Comparison of ENCODE assay signal across 17 cellular contexts in the genomic region with DNA sequence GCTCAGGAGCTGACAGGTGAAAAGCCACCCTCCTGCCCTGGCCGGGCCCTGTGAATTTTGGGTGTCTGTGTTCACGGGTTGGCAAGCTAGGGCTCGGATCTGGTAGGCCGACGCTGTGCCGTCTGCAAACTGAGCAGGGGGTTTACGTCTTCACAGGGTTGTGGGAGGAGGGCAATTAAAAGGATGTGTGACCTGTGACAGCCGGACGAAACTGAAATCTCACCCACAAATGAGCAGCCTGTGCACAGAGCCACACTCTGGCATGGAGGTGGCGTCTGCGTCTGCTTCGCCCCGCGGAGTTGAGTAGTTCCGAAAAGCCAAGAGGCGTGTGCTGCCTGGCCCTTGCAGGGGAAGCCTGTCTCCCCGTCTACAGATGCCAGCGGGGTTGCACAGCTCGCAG.
DNase-seq lines count a peak whose midpoint lies in the region; ATAC-seq and TF ChIP-seq lines count a peak whose summit lies in the region.
"Had no signal": no experiment of that assay in that cellular context is flagged by ENCODE, and none has a peak within 500 bp of the region (broad histone marks: within the 10 kb centered on the region; RNA-seq: fewer than 3 reads in every experiment).

No MANE protein-coding gene starts in this region.

- POLR2A ChIA-PET in activated CD8-positive, alpha-beta T cell treated with anti-CD3 and anti-CD28 coated beads for 36 hours (lab: Charles Lee): no interaction called here
- POLR2A ChIA-PET in activated CD8-positive, alpha-beta T cell treated with anti-CD3 and anti-CD28 coated beads, Interleukin-2, amount 10 ng/mL, durations not matched to agents 7 days and 5 days (lab: Charles Lee): interaction anchor here (0.5 kb wide), 1 partner anchor 328 kb away, joined by 3 read pairs; no protein-coding TSS in a partner anchor
- POLR2A ChIA-PET in WTC11 (lab: Charles Lee): interaction anchor here (0.6 to 1.1 kb wide), 3 partner anchors 20 to 46 kb away, joined by 3 to 4 read pairs (median 3); no protein-coding TSS in a partner anchor
- POLR2A ChIA-PET in naive thymus-derived CD4-positive, alpha-beta T cell (lab: Charles Lee): no interaction called here

- DNase-seq in activated CD8-positive, alpha-beta T cell treated with anti-CD3 and anti-CD28 coated beads for 36 hours: peak; percentile 33
- no peak for DNase-seq in activated CD8-positive, alpha-beta T cell treated with anti-CD3 and anti-CD28 coated beads, Interleukin-2, amount 10 ng/mL, durations not matched to agents 7 days and 5 days
- no peak for DNase-seq in WTC11 (ENCODE audit: low spot score)
- no peak for DNase-seq in naive thymus-derived CD4-positive, alpha-beta T cell
- no peak for DNase-seq in NAMALWA (ENCODE audit: low spot score)
- DNase-seq in mucosa of gallbladder (ENCODE audit: low spot score): no peak
- no peak for DNase-seq in erythroblast (lab: John Stamatoyannopoulos, UW)
- DNase-seq: AML-193, GDM1, GOT3, HCEC 1CT, KBM-7, NCI-H1436 treated with DMSO at 0.1 percent for 48 hours, NCI-H774 had no signal

- no peaks in the 10 kb centered on the region for H3K4me1 Mint-ChIP-seq in activated CD8-positive, alpha-beta T cell treated with anti-CD3 and anti-CD28 coated beads for 36 hours (ENCODE audit: low read depth)
- no peaks in the 10 kb centered on the region for H3K4me1 Mint-ChIP-seq in activated CD8-positive, alpha-beta T cell treated with anti-CD3 and anti-CD28 coated beads, Interleukin-2, amount 10 ng/mL, durations not matched to agents 7 days and 5 days (ENCODE audit: low read depth)
- H3K4me1 Mint-ChIP-seq in WTC11: peaks cover 4% of the 10 kb centered on the region; the same call in 1 of the 2 replicates
- peaks cover 0 to 5% (median 0%) of the 10 kb centered on the region in 7 donors for H3K4me1 Mint-ChIP-seq in naive thymus-derived CD4-positive, alpha-beta T cell

- no peaks in the 10 kb centered on the region for H3K4me1 ChIP-seq in naive thymus-derived CD4-positive, alpha-beta T cell (ENCODE audit: control insufficient read depth in 2 of 2, insufficient read depth in 2 of 2, low read length in 2 of 2)
- H3K4me1 ChIP-seq: SJSA1 had no signal

- CTCF ChIA-PET in activated CD8-positive, alpha-beta T cell treated with anti-CD3 and anti-CD28 coated beads for 36 hours (lab: Charles Lee): no interaction called here
- CTCF ChIA-PET in activated CD8-positive, alpha-beta T cell treated with anti-CD3 and anti-CD28 coated beads, Interleukin-2, amount 10 ng/mL, durations not matched to agents 7 days and 5 days (lab: Charles Lee): no interaction called here
- CTCF ChIA-PET in WTC11 (lab: Charles Lee): interaction anchor here (0.5 to 4.3 kb wide), 43 partner anchors 10 to 506 kb away, joined by 3 to 65 read pairs (median 7); a partner anchor contains a TSS
- CTCF ChIA-PET in naive thymus-derived CD4-positive, alpha-beta T cell (lab: Charles Lee): no interaction called here

- no peak for TF ChIP-seq CTCF in activated CD8-positive, alpha-beta T cell treated with anti-CD3 and anti-CD28 coated beads for 36 hours (IDR thresholded peaks at IDR 0.05)
- no peak for TF ChIP-seq CTCF in WTC11 (IDR thresholded peaks at IDR 0.05)

- no peaks in the 10 kb centered on the region for H3K9me3 ChIP-seq in naive thymus-derived CD4-positive, alpha-beta T cell (ENCODE audit: control insufficient read depth in 2 of 3, low read length in 3 of 3)
- H3K9me3 ChIP-seq: SJSA1 had no signal

- intact Hi-C loops in activated CD8-positive, alpha-beta T cell treated with anti-CD3 and anti-CD28 coated beads for 36 hours (cut with micrococcal nuclease): no loop called here
- intact Hi-C loops in naive thymus-derived CD4-positive, alpha-beta T cell (cut with micrococcal nuclease): no loop called here

- no peak overlapping the region for H3K4me3 ChIP-seq in naive thymus-derived CD4-positive, alpha-beta T cell (ENCODE audit: low read length)
- H3K4me3 ChIP-seq: SJSA1 had no signal

- H3K36me3 Mint-ChIP-seq in activated CD8-positive, alpha-beta T cell treated with anti-CD3 and anti-CD28 coated beads for 36 hours (ENCODE audit: low read depth): peaks cover 8% of the 10 kb centered on the region
- H3K36me3 Mint-ChIP-seq in activated CD8-positive, alpha-beta T cell treated with anti-CD3 and anti-CD28 coated beads, Interleukin-2, amount 10 ng/mL, durations not matched to agents 7 days and 5 days (ENCODE audit: low read depth): peaks cover 4% of the 10 kb centered on the region
- peaks cover 13% of the 10 kb centered on the region for H3K36me3 Mint-ChIP-seq in WTC11
- H3K36me3 Mint-ChIP-seq in naive thymus-derived CD4-positive, alpha-beta T cell: peaks cover 0 to 20% (median 6%) of the 10 kb centered on the region in 5 donors

- H3K27me3 ChIP-seq in naive thymus-derived CD4-positive, alpha-beta T cell (ENCODE audit: control insufficient read depth in 2 of 2, insufficient read depth in 2 of 2, low read length in 2 of 2): no peaks in the 10 kb centered on the region
- H3K27me3 ChIP-seq: SJSA1 had no signal

- peaks cover 0 to 67% (median 3%) of the 10 kb centered on the region in 3 experiments for H3K36me3 ChIP-seq in naive thymus-derived CD4-positive, alpha-beta T cell (ENCODE audit: control insufficient read depth in 2 of 3, insufficient read depth in 3 of 3, low read length in 3 of 3)

- ATAC-seq in activated CD8-positive, alpha-beta T cell treated with anti-CD3 and anti-CD28 coated beads for 36 hours: peak; percentile 73
- ATAC-seq in activated CD8-positive, alpha-beta T cell treated with anti-CD3 and anti-CD28 coated beads, Interleukin-2, amount 10 ng/mL, durations not matched to agents 7 days and 5 days: no peak
- no peak; the same call in 1 of the 2 replicates for ATAC-seq in WTC11
- ATAC-seq in naive thymus-derived CD4-positive, alpha-beta T cell: peak; percentile 48
- no peak for ATAC-seq in GM18520 (IDR thresholded peaks at IDR 0.05; ENCODE audit: unreplicated experiment)
- ATAC-seq: Right ventricle myocardium inferior had no signal

- H3K27ac ChIP-seq in naive thymus-derived CD4-positive, alpha-beta T cell (ENCODE audit: low read depth, low read length): no peak overlapping the region
- H3K27ac ChIP-seq: SJSA1 had no signal

- H3K27ac Mint-ChIP-seq in activated CD8-positive, alpha-beta T cell treated with anti-CD3 and anti-CD28 coated beads for 36 hours: no peak overlapping the region
- no peak overlapping the region for H3K27ac Mint-ChIP-seq in activated CD8-positive, alpha-beta T cell treated with anti-CD3 and anti-CD28 coated beads, Interleukin-2, amount 10 ng/mL, durations not matched to agents 7 days and 5 days
- peak overlapping the region; percentile 83; the same call in 1 of the 2 replicates for H3K27ac Mint-ChIP-seq in WTC11
- H3K27ac Mint-ChIP-seq in naive thymus-derived CD4-positive, alpha-beta T cell: no peak overlapping the region

- TF ChIP-seq POLR2A in erythroblast (IDR thresholded peaks at IDR 0.05; ENCODE audit: low read length): no peak

- H3K4me3 Mint-ChIP-seq in activated CD8-positive, alpha-beta T cell treated with anti-CD3 and anti-CD28 coated beads for 36 hours: no peak overlapping the region
- H3K4me3 Mint-ChIP-seq in activated CD8-positive, alpha-beta T cell treated with anti-CD3 and anti-CD28 coated beads, Interleukin-2, amount 10 ng/mL, durations not matched to agents 7 days and 5 days: no peak overlapping the region
- H3K4me3 Mint-ChIP-seq in WTC11: no peak overlapping the region
- no peak overlapping the region for H3K4me3 Mint-ChIP-seq in naive thymus-derived CD4-positive, alpha-beta T cell

- no peaks in the 10 kb centered on the region for H3K9me3 Mint-ChIP-seq in activated CD8-positive, alpha-beta T cell treated with anti-CD3 and anti-CD28 coated beads for 36 hours
- H3K9me3 Mint-ChIP-seq in activated CD8-positive, alpha-beta T cell treated with anti-CD3 and anti-CD28 coated beads, Interleukin-2, amount 10 ng/mL, durations not matched to agents 7 days and 5 days (ENCODE audit: insufficient read depth): no peaks in the 10 kb centered on the region
- H3K9me3 Mint-ChIP-seq in WTC11: no peaks in the 10 kb centered on the region
- no peaks in the 10 kb centered on the region for H3K9me3 Mint-ChIP-seq in naive thymus-derived CD4-positive, alpha-beta T cell

- no peaks in the 10 kb centered on the region for H3K27me3 Mint-ChIP-seq in activated CD8-positive, alpha-beta T cell treated with anti-CD3 and anti-CD28 coated beads for 36 hours
- no peaks in the 10 kb centered on the region for H3K27me3 Mint-ChIP-seq in activated CD8-positive, alpha-beta T cell treated with anti-CD3 and anti-CD28 coated beads, Interleukin-2, amount 10 ng/mL, durations not matched to agents 7 days and 5 days (ENCODE audit: low read depth)
- no peaks in the 10 kb centered on the region for H3K27me3 Mint-ChIP-seq in WTC11 (ENCODE audit: low read depth)
- H3K27me3 Mint-ChIP-seq in naive thymus-derived CD4-positive, alpha-beta T cell: no peaks in the 10 kb centered on the region

TF ChIP-seq in WTC11, 78 proteins besides CTCF, POLR2A, EP300 and RAD21 (continues in another document):
- TF ChIP-seq, protein P1, sequence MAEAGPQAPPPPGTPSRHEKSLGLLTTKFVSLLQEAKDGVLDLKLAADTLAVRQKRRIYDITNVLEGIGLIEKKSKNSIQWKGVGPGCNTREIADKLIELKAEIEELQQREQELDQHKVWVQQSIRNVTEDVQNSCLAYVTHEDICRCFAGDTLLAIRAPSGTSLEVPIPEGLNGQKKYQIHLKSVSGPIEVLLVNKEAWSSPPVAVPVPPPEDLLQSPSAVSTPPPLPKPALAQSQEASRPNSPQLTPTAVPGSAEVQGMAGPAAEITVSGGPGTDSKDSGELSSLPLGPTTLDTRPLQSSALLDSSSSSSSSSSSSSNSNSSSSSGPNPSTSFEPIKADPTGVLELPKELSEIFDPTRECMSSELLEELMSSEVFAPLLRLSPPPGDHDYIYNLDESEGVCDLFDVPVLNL (CRISPR knock-in tag; IDR thresholded peaks at IDR 0.05; ENCODE audit: borderline replicate concordance, low read depth): no peak
- TF ChIP-seq ZNF138 (CRISPR knock-in tag; conservative IDR thresholded peaks at IDR 0.05): no peak
- TF ChIP-seq, protein P2, sequence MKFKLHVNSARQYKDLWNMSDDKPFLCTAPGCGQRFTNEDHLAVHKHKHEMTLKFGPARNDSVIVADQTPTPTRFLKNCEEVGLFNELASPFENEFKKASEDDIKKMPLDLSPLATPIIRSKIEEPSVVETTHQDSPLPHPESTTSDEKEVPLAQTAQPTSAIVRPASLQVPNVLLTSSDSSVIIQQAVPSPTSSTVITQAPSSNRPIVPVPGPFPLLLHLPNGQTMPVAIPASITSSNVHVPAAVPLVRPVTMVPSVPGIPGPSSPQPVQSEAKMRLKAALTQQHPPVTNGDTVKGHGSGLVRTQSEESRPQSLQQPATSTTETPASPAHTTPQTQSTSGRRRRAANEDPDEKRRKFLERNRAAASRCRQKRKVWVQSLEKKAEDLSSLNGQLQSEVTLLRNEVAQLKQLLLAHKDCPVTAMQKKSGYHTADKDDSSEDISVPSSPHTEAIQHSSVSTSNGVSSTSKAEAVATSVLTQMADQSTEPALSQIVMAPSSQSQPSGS (CRISPR knock-in tag; IDR thresholded peaks at IDR 0.05; ENCODE audit: borderline replicate concordance, low read depth): no peak
- no peak for TF ChIP-seq KAT7 (CRISPR knock-in tag; IDR thresholded peaks at IDR 0.05; ENCODE audit: borderline replicate concordance)

Comparison
In these comparisons a context has a peak if more than half of its experiments do, and no peak if none do; other contexts are left out.
1. ATAC-seq: peak in activated CD8-positive, alpha-beta T cell treated with anti-CD3 and anti-CD28 coated beads for 36 hours (single experiment) and naive thymus-derived CD4-positive, alpha-beta T cell (single experiment); none in activated CD8-positive, alpha-beta T cell treated with anti-CD3 and anti-CD28 coated beads, Interleukin-2, amount 10 ng/mL, durations not matched to agents 7 days and 5 days (single experiment), WTC11 (single experiment) and GM18520 (single experiment).
2. POLR2A ChIA-PET loops: an anchor here in activated CD8-positive, alpha-beta T cell treated with anti-CD3 and anti-CD28 coated beads, Interleukin-2, amount 10 ng/mL, durations not matched to agents 7 days and 5 days (0.5 kb wide) and WTC11 (0.6 to 1.1 kb wide); none called in activated CD8-positive, alpha-beta T cell treated with anti-CD3 and anti-CD28 coated beads for 36 hours and naive thymus-derived CD4-positive, alpha-beta T cell.